Comparison of ENCODE assay signal across 20 cellular contexts in genomic region chr1:109350182-109350581, GRCh38. TPM values are rescaled to one million over a fixed set of nuclear protein-coding genes. Genes with fewer than 3 reads are reported as not detected.
DNase-seq lines count a peak whose midpoint lies in the region; ATAC-seq and TF ChIP-seq lines count a peak whose summit lies in the region.
"Had no signal": no experiment of that assay in that cellular context is flagged by ENCODE, and none has a peak within 500 bp of the region (broad histone marks: within the 10 kb centered on the region; RNA-seq: fewer than 3 reads in every experiment).

No MANE protein-coding gene starts in this region.

- H3K27me3 Mint-ChIP-seq in nephron (ENCODE audit: low read depth) (no peaks in the 10 kb centered on the region), natural killer cell (ENCODE audit: low read depth in 2 of 2) (peaks cover 0 to 4% of the 10 kb centered on the region in 2 donors)

- H3K4me1 Mint-ChIP-seq in nephron (peaks cover 25% of the 10 kb centered on the region), natural killer cell (no peaks in the 10 kb centered on the region)

- DNase-seq in ecto neural progenitor cell (ENCODE audit: low spot score), result peak; percentile 57
- no peak for DNase-seq in substantia nigra (lab: John Stamatoyannopoulos, UW)
- no peak for DNase-seq in NCI-H345 (lab: John Stamatoyannopoulos, UW)
- no peak for DNase-seq in natural killer cell
- no peak for DNase-seq in coronary artery (ENCODE audit: low spot score)
- DNase-seq: C1 segment of cervical spinal cord; Calu3; CD4-positive, alpha-beta memory T cell; COR-L47; DMS53; GF-D8; H9 had no signal

- peak overlapping the region in 2 of 3 experiments; percentile 64 to 65 for H3K27ac Mint-ChIP-seq in nephron
- H3K27ac Mint-ChIP-seq in natural killer cell, result no peak overlapping the region
- H3K27ac Mint-ChIP-seq: CD4-positive, alpha-beta memory T cell; GM23338; H9 had no signal

- H3K9me3 Mint-ChIP-seq in nephron (no peaks in the 10 kb centered on the region), natural killer cell (no peaks in the 10 kb centered on the region)
- H3K9me3 Mint-ChIP-seq: CD4-positive, alpha-beta memory T cell; GM23338; H9 had no signal

- H3K4me3 Mint-ChIP-seq in nephron, result no peak overlapping the region
- H3K4me3 Mint-ChIP-seq in natural killer cell, result no peak overlapping the region
- H3K4me3 Mint-ChIP-seq: CD4-positive, alpha-beta memory T cell; GM23338; H9 had no signal

- ATAC-seq in natural killer cell, result no peak
- ATAC-seq: GM23338, HCT116 had no signal

- no peak overlapping the region for H3K4me3 ChIP-seq in coronary artery
- H3K4me3 ChIP-seq: GM23338 had no signal

- H3K27ac ChIP-seq in substantia nigra (ENCODE audit: low read depth, low read length, poor library complexity, severe bottlenecking) (peak overlapping the region; percentile 23), coronary artery (peak overlapping the region in 1 of 2 donors; percentile 5)

- peaks cover 14% of the 10 kb centered on the region for H3K36me3 Mint-ChIP-seq in nephron (ENCODE audit: low read depth)
- H3K36me3 Mint-ChIP-seq in natural killer cell, result no peaks in the 10 kb centered on the region
- H3K36me3 Mint-ChIP-seq: CD4-positive, alpha-beta memory T cell had no signal

- no peak for TF ChIP-seq CTCF in nephron (IDR thresholded peaks at IDR 0.05; ENCODE audit: unreplicated experiment in 3 of 3)
- TF ChIP-seq CTCF in natural killer cell (IDR thresholded peaks at IDR 0.05), result no peak
- no peak for TF ChIP-seq CTCF in coronary artery (IDR thresholded peaks at IDR 0.05)

- intact Hi-C loops in natural killer cell (cut with micrococcal nuclease), result no loop called here

RNA-seq across cellular contexts. Expression of gene MYBPHL, which starts 43.4 kb away (rescaled TPM):
- total RNA-seq in natural killer cell, result not detected
- total RNA-seq: A172; A673; Calu3; CD4-positive, alpha-beta memory T cell; Daoy; G401; GM23338; H4 had no signal

RNA-seq across cellular contexts. Expression of gene SORT1, which starts 47.5 kb away (rescaled TPM):
- total RNA-seq in natural killer cell, result 1 to 10 TPM; 2.7 to 7.1 (median 3.7) TPM

Comparison
In these comparisons a context has a peak if more than half of its experiments do, and no peak if none do; other contexts are left out.
1. H3K27ac Mint-ChIP-seq: peak in nephron (2 of 3); none in natural killer cell (0 of 2).